In the genomic region with DNA sequence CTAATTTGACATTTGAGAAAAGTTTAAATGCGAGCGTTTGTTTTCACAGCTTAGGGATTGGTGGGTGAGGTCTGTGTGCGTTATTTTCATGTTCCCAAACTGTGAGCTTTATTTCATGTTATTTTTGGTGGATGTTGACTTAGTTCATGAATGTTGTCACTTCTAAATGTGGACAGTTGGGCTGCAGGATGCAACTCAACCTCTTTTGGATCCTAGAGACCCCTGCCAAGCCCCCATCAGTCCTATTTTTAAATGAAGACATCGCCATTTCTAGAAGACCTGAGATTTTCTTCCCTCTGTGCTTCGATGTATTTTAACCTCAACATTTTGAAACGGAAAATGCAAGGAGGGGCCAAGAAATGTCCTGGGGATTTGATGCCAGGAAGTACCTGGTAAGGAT, we compare ENCODE assay signal across 1 cellular context.
TF ChIP-seq lines count a peak whose summit lies in the region.

No MANE protein-coding gene starts in this region.

TF ChIP-seq in K562, 482 proteins besides CTCF, POLR2A, EP300 and RAD21:
- TF ChIP-seq TFAM (CRISPR knock-in tag; conservative IDR thresholded peaks at IDR 0.05), result no peak
